1 cellular context compared by ENCODE assay signal in the genomic region with DNA sequence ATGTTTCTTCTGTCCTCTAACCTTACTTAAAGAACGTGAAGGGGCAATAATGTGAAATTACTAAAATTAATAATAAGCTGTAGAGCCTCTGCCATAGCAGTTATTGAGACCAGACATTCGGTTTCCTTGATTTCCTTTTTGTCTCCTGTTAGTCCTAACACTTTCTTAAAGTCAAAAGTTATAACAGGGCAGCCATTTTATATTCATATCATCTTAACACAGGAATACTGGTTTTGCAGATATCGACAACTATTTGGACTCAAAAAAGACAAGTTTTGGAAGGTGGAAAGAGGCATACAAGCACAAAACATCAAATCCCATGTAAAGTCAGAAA.
TF ChIP-seq lines count a peak whose summit lies in the region.

No MANE protein-coding gene starts in this region.

TF ChIP-seq in HEK293T, 16 proteins besides CTCF, POLR2A, EP300 and RAD21:
- TF ChIP-seq ZNF384 (IDR thresholded peaks at IDR 0.05), result no peak
- TF ChIP-seq TARDBP (IDR thresholded peaks at IDR 0.05), result no peak
- TF ChIP-seq FOXA1 (IDR thresholded peaks at IDR 0.05), result no peak
- no peak for TF ChIP-seq LEF1 (IDR thresholded peaks at IDR 0.05; ENCODE audit: borderline replicate concordance)
- TF ChIP-seq L3MBTL2 (conservative IDR thresholded peaks at IDR 0.05), result no peak
- TF ChIP-seq FOXK2 (IDR thresholded peaks at IDR 0.05), result no peak
- no peak for TF ChIP-seq ELF4 (IDR thresholded peaks at IDR 0.05)
- no peak for TF ChIP-seq BHLHE40 (IDR thresholded peaks at IDR 0.05; ENCODE audit: borderline replicate concordance)
- TF ChIP-seq CTBP1 (IDR thresholded peaks at IDR 0.05; ENCODE audit: borderline replicate concordance), result no peak
- no peak for TF ChIP-seq ARNT (IDR thresholded peaks at IDR 0.05)
- no peak for TF ChIP-seq SUZ12 (IDR thresholded peaks at IDR 0.05)
- no peak for TF ChIP-seq HDGF (IDR thresholded peaks at IDR 0.05; ENCODE audit: borderline replicate concordance)
TF ChIP-seq in HEK293T: peak in this region for 0.
